ENCODE assay signal across 9 cellular contexts in the genomic region with DNA sequence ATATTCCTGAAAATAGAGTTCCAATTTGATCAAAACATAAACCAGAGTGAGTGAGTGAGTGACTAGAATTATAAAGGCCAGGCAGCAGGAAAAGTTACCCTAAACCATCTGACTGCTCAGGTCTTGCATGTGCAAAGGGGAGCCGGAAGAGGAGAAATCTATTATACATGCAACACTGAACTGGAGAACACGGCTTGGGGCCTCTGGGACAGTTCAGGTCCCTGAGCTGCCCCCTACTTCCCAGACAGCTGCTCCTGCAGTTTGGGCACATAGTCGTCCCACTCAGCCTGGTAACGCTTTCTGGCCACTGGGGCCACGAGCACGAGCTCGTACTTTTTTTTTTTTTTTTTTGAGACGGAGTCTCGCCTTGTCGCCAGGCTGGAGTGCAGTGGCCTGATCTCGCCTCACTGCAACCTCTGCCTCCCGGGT. TPM values are rescaled to one million over a fixed set of nuclear protein-coding genes. Genes with fewer than 3 reads are reported as not detected.
A peak's percentile ranks its signal among the peaks of the same experiment; 100 is the strongest.
DNase-seq lines count a peak whose midpoint lies in the region; ATAC-seq and TF ChIP-seq lines count a peak whose summit lies in the region.
"Had no signal": no experiment of that assay in that cellular context is flagged by ENCODE, and none has a peak within 500 bp of the region (broad histone marks: within the 10 kb centered on the region; RNA-seq: fewer than 3 reads in every experiment).

No MANE protein-coding gene starts in this region.

- peak; percentile 23 for ATAC-seq in HG02981 (IDR thresholded peaks at IDR 0.05; ENCODE audit: unreplicated experiment)
- peak; percentile 45 for ATAC-seq in stimulated activated naive CD8-positive, alpha-beta T cell treated with anti-CD3 and anti-CD28 coated beads, Interleukin-15, Interleukin-2, amounts not matched to agents 100 U/mL and 50 U/mL, for 24 hours

- DNase-seq in activated CD4-positive, CD25-positive, alpha-beta regulatory T cell treated with anti-CD3 and anti-CD28 coated beads, Interleukin-2, amount 50 U/mL, for 72 hours = peak; percentile 46
- no peak for DNase-seq in activated CD4-positive, CD25-positive, alpha-beta regulatory T cell (lab: John Stamatoyannopoulos, UW)
- peak; percentile 53 for DNase-seq in activated T-cell treated with anti-CD3 and anti-CD28 coated beads, Interleukin-2, amount 50 U/mL, for 1 hour
- peak; percentile 54 for DNase-seq in stimulated activated naive CD8-positive, alpha-beta T cell treated with anti-CD3 and anti-CD28 coated beads, Interleukin-15, Interleukin-2, amounts not matched to agents 100 U/mL and 50 U/mL, for 24 hours
- no peak for DNase-seq in dermis blood vessel endothelial cell
- no peak for DNase-seq in GM10248 (ENCODE audit: extremely low spot score)
- DNase-seq in occipital lobe (lab: John Stamatoyannopoulos, UW) = no peak
- DNase-seq: NCI-H187 had no signal

- POLR2A ChIA-PET in GM10248 (lab: Yijun Ruan, JAX) = interaction anchor here (0.6 to 1.2 kb wide), 7 partner anchors 9 to 962 kb away, joined by 3 to 7 read pairs (median 5); no protein-coding TSS in a partner anchor

- TF ChIP-seq CTCF in GM10248 (IDR thresholded peaks at IDR 0.05; ENCODE audit: control extremely low read depth, extremely low read depth, low read depth, missing control alignments) = no peak

- CTCF ChIA-PET in GM10248 (lab: Yijun Ruan, JAX) = interaction anchor here (0.9 to 1.3 kb wide), 3 partner anchors 10 to 28 kb away, joined by 3 to 4 read pairs (median 4); no protein-coding TSS in a partner anchor

RNA-seq across cellular contexts. Expression of gene PTPRC, which starts 40.1 kb away (rescaled TPM):
- total RNA-seq in dermis blood vessel endothelial cell (not detected in 2 replicates), occipital lobe (4.5 TPM)

Comparison
In these comparisons a context has a peak if more than half of its experiments do, and no peak if none do; other contexts are left out.
1. DNase-seq: peak in activated CD4-positive, CD25-positive, alpha-beta regulatory T cell treated with anti-CD3 and anti-CD28 coated beads, Interleukin-2, amount 50 U/mL, for 72 hours (single experiment), activated T-cell treated with anti-CD3 and anti-CD28 coated beads, Interleukin-2, amount 50 U/mL, for 1 hour (single experiment) and stimulated activated naive CD8-positive, alpha-beta T cell treated with anti-CD3 and anti-CD28 coated beads, Interleukin-15, Interleukin-2, amounts not matched to agents 100 U/mL and 50 U/mL, for 24 hours (single experiment); none in activated CD4-positive, CD25-positive, alpha-beta regulatory T cell (0 of 4), dermis blood vessel endothelial cell (single experiment), GM10248 (single experiment) and occipital lobe (single experiment).